28 cellular contexts compared by ENCODE assay signal in the genomic region with DNA sequence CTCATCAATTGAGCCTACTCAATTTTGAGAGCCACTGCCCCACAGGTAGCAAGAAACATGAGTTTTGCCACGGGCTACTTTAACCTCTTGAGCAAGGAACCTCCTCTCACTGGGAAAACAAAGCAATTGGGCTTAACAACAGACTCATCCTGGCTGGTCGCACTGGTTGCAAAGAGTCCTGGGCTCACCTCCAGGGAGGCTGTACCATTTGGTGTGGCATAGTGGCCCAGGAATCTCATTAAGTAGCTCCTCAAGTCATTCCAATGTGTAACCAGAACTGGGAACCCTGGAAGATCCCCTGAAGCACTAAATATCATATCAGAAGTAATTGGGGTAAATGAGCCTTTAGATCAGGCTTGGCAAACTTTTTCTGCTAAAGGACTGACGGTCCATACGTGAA.
DNase-seq lines count a peak whose midpoint lies in the region; ATAC-seq, FAIRE-seq and TF ChIP-seq lines count a peak whose summit lies in the region.
"Had no signal": no experiment of that assay in that cellular context is flagged by ENCODE, and none has a peak within 500 bp of the region (broad histone marks: within the 10 kb centered on the region; RNA-seq: fewer than 3 reads in every experiment).

No MANE protein-coding gene starts in this region.

- H3K9ac ChIP-seq in mammary epithelial cell (ENCODE audit: insufficient read depth, low read length) (no peak overlapping the region), SK-N-MC (ENCODE audit: insufficient read length) (no peak overlapping the region), keratinocyte (ENCODE audit: control insufficient read depth, extremely low read depth, insufficient read depth, low read length) (no peak overlapping the region)
- H3K9ac ChIP-seq: BLaER1 treated with 17β-estradiol and CSF1 and Interleukin-3, amounts not matched to agents 10 nM and 100 nM had no signal

- dilution Hi-C loops in mammary epithelial cell (cut with HindIII; ENCODE audit: low sequenced_read_pairs) (loop anchor here (10.0 kb wide), 1 partner anchor 63 kb away; no protein-coding TSS in a partner anchor), keratinocyte (cut with MboI; ENCODE audit: extremely low pct_ligation_motif_present, low sequenced_read_pairs) (no loop called here)

- peak overlapping the region; percentile 7 for H3K27ac Mint-ChIP-seq in MCF 10A (ENCODE audit: low read depth, unreplicated experiment)
- H3K27ac Mint-ChIP-seq: activated CD4-positive, alpha-beta T cell treated with anti-CD3 and anti-CD28 coated beads for 36 hours; activated naive CD4-positive, alpha-beta T cell treated with anti-CD3 and anti-CD28 coated beads, Interleukin-2, amount 50 U/mL, for 72 hours; IgD-negative memory B cell; naive B cell had no signal

- no peak overlapping the region for H3K27ac ChIP-seq in mammary epithelial cell (ENCODE audit: insufficient read depth, low read depth, low read length)
- peak overlapping the region; percentile 71 for H3K27ac ChIP-seq in SK-N-MC
- H3K27ac ChIP-seq in keratinocyte (ENCODE audit: control insufficient read depth, insufficient read depth, low read length) = peak overlapping the region; percentile 83
- H3K27ac ChIP-seq in hepatocyte = no peak overlapping the region
- no peak overlapping the region for H3K27ac ChIP-seq in vagina
- no peak overlapping the region for H3K27ac ChIP-seq in esophagus muscularis mucosa (replicated peaks in 1 of 4)
- H3K27ac ChIP-seq: ascending aorta, SJCRH30, stomach had no signal

- H3K4me3 ChIP-seq in mammary epithelial cell (replicated peaks in 1 of 3; ENCODE audit: insufficient read depth in 1 of 3, low read depth in 2 of 3, low read length in 3 of 3) = no peak overlapping the region
- no peak overlapping the region for H3K4me3 ChIP-seq in SK-N-MC
- no peak overlapping the region for H3K4me3 ChIP-seq in keratinocyte (ENCODE audit: control insufficient read depth in 2 of 3, extremely low read depth in 1 of 3, insufficient read depth in 2 of 3, low read depth in 1 of 3, low read length in 3 of 3)
- H3K4me3 ChIP-seq in hepatocyte = no peak overlapping the region
- no peak overlapping the region for H3K4me3 ChIP-seq in vagina
- H3K4me3 ChIP-seq in esophagus muscularis mucosa = no peak overlapping the region
- H3K4me3 ChIP-seq: ascending aorta; BLaER1 treated with 17β-estradiol and CSF1 and Interleukin-3, amounts not matched to agents 10 nM and 100 nM; SJCRH30; stomach had no signal

- ATAC-seq in HG02884 (IDR thresholded peaks at IDR 0.05; ENCODE audit: unreplicated experiment) = no peak
- ATAC-seq: activated CD4-positive, alpha-beta T cell treated with anti-CD3 and anti-CD28 coated beads for 36 hours; activated naive CD4-positive, alpha-beta T cell treated with anti-CD3 and anti-CD28 coated beads, Interleukin-2, amount 50 U/mL, for 72 hours; right cardiac atrium had no signal

- H3K4me3 Mint-ChIP-seq in MCF 10A (ENCODE audit: unreplicated experiment) = no peak overlapping the region
- H3K4me3 Mint-ChIP-seq: activated CD4-positive, alpha-beta T cell treated with anti-CD3 and anti-CD28 coated beads for 36 hours; IgD-negative memory B cell; naive B cell had no signal

- no peak overlapping the region for H3K4me2 ChIP-seq in mammary epithelial cell (ENCODE audit: insufficient read depth, low read depth, low read length)
- H3K4me2 ChIP-seq in keratinocyte (ENCODE audit: control insufficient read depth, extremely low read depth, insufficient read depth, low read depth, low read length) = no peak overlapping the region
- no peak overlapping the region for H3K4me2 ChIP-seq in hepatocyte

- no peak for FAIRE-seq in keratinocyte (lab: Jason Lieb, UNC)
- FAIRE-seq: A204.1, H1 had no signal

- BruUV-seq in MCF 10A (replicated peaks; lab: Mats Ljungman, UMichigan) = no TSS peak
- no TSS peak for BruUV-seq in mammary epithelial cell (replicated peaks; lab: Mats Ljungman, UMichigan)

- WGBS in mammary epithelial cell (ENCODE audit: low coverage, missing lambda C conversion rate) = 94% methylated on average over 4 of the region's 4 CpGs
- WGBS in hepatocyte (ENCODE audit: low lambda C conversion rate, missing lambda C conversion rate) = 94% methylated on average over 4 of the region's 4 CpGs
- WGBS in esophagus muscularis mucosa = 98% methylated on average over 4 of the region's 4 CpGs

- H4K20me1 ChIP-seq in mammary epithelial cell (ENCODE audit: insufficient read depth, low read length) (peaks cover 3% of the 10 kb centered on the region), keratinocyte (ENCODE audit: control insufficient read depth, extremely low read depth, insufficient read depth, low read length) (peaks cover 13% of the 10 kb centered on the region), hepatocyte (ENCODE audit: insufficient read depth, poor library complexity, severe bottlenecking) (peaks cover 15% of the 10 kb centered on the region)
- H4K20me1 ChIP-seq: BLaER1 treated with 17β-estradiol and CSF1 and Interleukin-3, amounts not matched to agents 10 nM and 100 nM had no signal

- H3K4me1 Mint-ChIP-seq in MCF 10A (ENCODE audit: insufficient read depth, unreplicated experiment) = peaks cover 10% of the 10 kb centered on the region
- H3K4me1 Mint-ChIP-seq: activated CD4-positive, alpha-beta T cell treated with anti-CD3 and anti-CD28 coated beads for 36 hours; IgD-negative memory B cell; naive B cell had no signal

- CTCF ChIA-PET in MCF 10A (lab: Yijun Ruan, JAX) = interaction anchor here (0.5 to 5.1 kb wide), 5 partner anchors 12 to 350 kb away, joined by 3 to 26 read pairs (median 3); no protein-coding TSS in a partner anchor
- CTCF ChIA-PET in mammary epithelial cell (lab: Charles Lee; ENCODE audit: low non-redundant PET) = no interaction called here

- no peaks in the 10 kb centered on the region for H3K27me3 ChIP-seq in mammary epithelial cell (ENCODE audit: insufficient read depth, low read length)
- no peaks in the 10 kb centered on the region for H3K27me3 ChIP-seq in keratinocyte (ENCODE audit: control insufficient read depth, extremely low read depth, insufficient read depth, low read length)
- H3K27me3 ChIP-seq in hepatocyte = no peaks in the 10 kb centered on the region
- no peaks in the 10 kb centered on the region for H3K27me3 ChIP-seq in vagina
- H3K27me3 ChIP-seq in esophagus muscularis mucosa = no peaks in the 10 kb centered on the region
- H3K27me3 ChIP-seq: ascending aorta; BLaER1 treated with 17β-estradiol and CSF1 and Interleukin-3, amounts not matched to agents 10 nM and 100 nM; SJCRH30; stomach had no signal

- H3K9me1 ChIP-seq in keratinocyte (ENCODE audit: control insufficient read depth, extremely low read depth, insufficient read depth, low read length) = peaks cover 4% of the 10 kb centered on the region

- DNase-seq in MCF 10A (ENCODE audit: unreplicated experiment) = peak; percentile 49
- no peak for DNase-seq in mammary epithelial cell
- no peak for DNase-seq in SK-N-MC (ENCODE audit: low read depth, low spot score)
- no peak for DNase-seq in keratinocyte (ENCODE audit: low read depth, low spot score)
- no peak for DNase-seq in hepatocyte (ENCODE audit: low spot score)
- DNase-seq in vagina (ENCODE audit: extremely low spot score in 2 of 2) = no peak
- DNase-seq in esophagus muscularis mucosa (ENCODE audit: extremely low spot score) = no peak
- DNase-seq: activated CD4-positive, alpha-beta T cell treated with anti-CD3 and anti-CD28 coated beads for 36 hours; central memory CD4-positive, alpha-beta T cell; kidney glomerular epithelial cell; mesendoderm; MM.1S; naive B cell; NCI-H146; OCI-M1; right cardiac atrium; SJCRH30; stimulated activated CD4-positive, alpha-beta T cell treated with anti-CD3 and anti-CD28 coated beads, Interleukin-12 subunit alpha, Interleukin-12 subunit beta, amount 100 ng/mL, for 4 hours; stimulated activated CD4-positive, alpha-beta T cell treated with anti-CD3 and anti-CD28 coated beads, Interleukin-4, amount 100 ng/mL, for 4 hours; stomach; trophoblast cell had no signal

- intact Hi-C loops in MCF 10A (cut with micrococcal nuclease) = loop anchor here (2.0 kb wide), 1 partner anchor 59 kb away; no protein-coding TSS in a partner anchor
- intact Hi-C loops in mammary epithelial cell (cut with micrococcal nuclease) = loop anchor here (1.0 kb wide), 1 partner anchor 56 kb away; no protein-coding TSS in a partner anchor
- intact Hi-C loops in vagina (cut with DNase I) = no loop called here
- intact Hi-C loops in esophagus muscularis mucosa (cut with DNase I) = no loop called here

- POLR2A ChIA-PET in MCF 10A (lab: Yijun Ruan, JAX) = interaction anchor here (0.6 to 0.9 kb wide), 2 partner anchors 55 to 641 kb away, joined by 3 read pairs; no protein-coding TSS in a partner anchor

- H3K36me3 Mint-ChIP-seq in MCF 10A (ENCODE audit: insufficient read depth, unreplicated experiment) = no peaks in the 10 kb centered on the region
- H3K36me3 Mint-ChIP-seq: activated naive CD4-positive, alpha-beta T cell treated with anti-CD3 and anti-CD28 coated beads, Interleukin-2, amount 50 U/mL, for 72 hours; IgD-negative memory B cell; naive B cell had no signal

- H3K79me2 ChIP-seq in mammary epithelial cell (ENCODE audit: insufficient read depth, low read length) (peaks cover 98% of the 10 kb centered on the region), keratinocyte (ENCODE audit: control insufficient read depth, insufficient read depth, low read length) (peaks cover 79% of the 10 kb centered on the region), hepatocyte (peaks cover 78% of the 10 kb centered on the region)

- peaks cover 7% of the 10 kb centered on the region for H3K4me1 ChIP-seq in mammary epithelial cell (ENCODE audit: insufficient read depth, low read length)
- peaks cover 23% of the 10 kb centered on the region for H3K4me1 ChIP-seq in keratinocyte (ENCODE audit: control insufficient read depth, extremely low read depth, insufficient read depth, low read length)
- H3K4me1 ChIP-seq in hepatocyte (ENCODE audit: insufficient read depth) = peaks cover 9% of the 10 kb centered on the region
- peaks cover 12% of the 10 kb centered on the region for H3K4me1 ChIP-seq in vagina
- H3K4me1 ChIP-seq in esophagus muscularis mucosa = peaks cover 8 to 17% (median 11%) of the 10 kb centered on the region in 4 donors
- H3K4me1 ChIP-seq: ascending aorta, SJCRH30 had no signal

- in situ Hi-C loops in mammary epithelial cell (cut with MboI; ENCODE audit: low sequenced_read_pairs in 2 of 2) = no loop called here

- no peaks in the 10 kb centered on the region for H3K27me3 Mint-ChIP-seq in MCF 10A (ENCODE audit: insufficient read depth, unreplicated experiment)
- H3K27me3 Mint-ChIP-seq: activated CD4-positive, alpha-beta T cell treated with anti-CD3 and anti-CD28 coated beads for 36 hours; IgD-negative memory B cell; naive B cell had no signal

- TF ChIP-seq POLR2A in vagina (IDR thresholded peaks at IDR 0.05) (no peak), esophagus muscularis mucosa (IDR thresholded peaks at IDR 0.05; ENCODE audit: low read depth) (no peak)

- TF ChIP-seq EP300 in esophagus muscularis mucosa (IDR thresholded peaks at IDR 0.05) = no peak

- H3K9me3 Mint-ChIP-seq in MCF 10A (ENCODE audit: unreplicated experiment) = no peaks in the 10 kb centered on the region
- H3K9me3 Mint-ChIP-seq: activated naive CD4-positive, alpha-beta T cell treated with anti-CD3 and anti-CD28 coated beads, Interleukin-2, amount 50 U/mL, for 72 hours had no signal

- TF ChIP-seq CTCF in MCF 10A (IDR thresholded peaks at IDR 0.05; ENCODE audit: unreplicated experiment) = no peak
- no peak for TF ChIP-seq CTCF in mammary epithelial cell (conservative IDR thresholded peaks at IDR 0.05 in 1 of 2, IDR thresholded peaks at IDR 0.05 in 1 of 2; ENCODE audit: extremely low read depth in 1 of 2, insufficient read depth in 1 of 2, low read depth in 1 of 2, low read length in 2 of 2)
- TF ChIP-seq CTCF in keratinocyte (optimal IDR thresholded peaks at IDR 0.05 in 1 of 3, IDR thresholded peaks at IDR 0.05 in 1 of 3, conservative IDR thresholded peaks at IDR 0.05 in 1 of 3; ENCODE audit: extremely low read depth in 1 of 3, insufficient read depth in 2 of 3, low read length in 3 of 3) = no peak
- TF ChIP-seq CTCF in hepatocyte (IDR thresholded peaks at IDR 0.05; ENCODE audit: poor library complexity) = no peak
- TF ChIP-seq CTCF in vagina (IDR thresholded peaks at IDR 0.05) = no peak
- TF ChIP-seq CTCF in esophagus muscularis mucosa (IDR thresholded peaks at IDR 0.05) = no peak

- peaks cover 2% of the 10 kb centered on the region for H3K36me3 ChIP-seq in mammary epithelial cell (ENCODE audit: insufficient read depth, low read length)
- peaks cover 70% of the 10 kb centered on the region for H3K36me3 ChIP-seq in SK-N-MC (ENCODE audit: insufficient read depth, low read length)
- peaks cover 5 to 11% of the 10 kb centered on the region in 2 experiments for H3K36me3 ChIP-seq in keratinocyte (ENCODE audit: control insufficient read depth in 2 of 2, extremely low read depth in 1 of 2, insufficient read depth in 2 of 2, low read length in 2 of 2)
- no peaks in the 10 kb centered on the region for H3K36me3 ChIP-seq in hepatocyte (replicated peaks; ENCODE audit: insufficient read depth, low read depth)
- no peaks in the 10 kb centered on the region for H3K36me3 ChIP-seq in vagina
- no peaks in the 10 kb centered on the region for H3K36me3 ChIP-seq in esophagus muscularis mucosa
- H3K36me3 ChIP-seq: ascending aorta; BLaER1 treated with 17β-estradiol and CSF1 and Interleukin-3, amounts not matched to agents 10 nM and 100 nM; SJCRH30 had no signal

- no peaks in the 10 kb centered on the region for H3K9me2 ChIP-seq in hepatocyte (replicated peaks; ENCODE audit: insufficient read depth)

- H3K9me3 ChIP-seq in mammary epithelial cell (replicated peaks; ENCODE audit: insufficient read depth, low read length) (no peaks in the 10 kb centered on the region), SK-N-MC (ENCODE audit: low read depth, low read length) (no peaks in the 10 kb centered on the region), keratinocyte (ENCODE audit: control insufficient read depth, low read depth, low read length) (no peaks in the 10 kb centered on the region), hepatocyte (ENCODE audit: low read depth) (peaks cover 5% of the 10 kb centered on the region), vagina (no peaks in the 10 kb centered on the region), esophagus muscularis mucosa (peaks cover 0 to 9% (median 3%) of the 10 kb centered on the region in 4 donors)
- H3K9me3 ChIP-seq: SJCRH30 had no signal

- no peak overlapping the region for H2AFZ ChIP-seq in mammary epithelial cell (ENCODE audit: low read depth, low read length)
- H2AFZ ChIP-seq in keratinocyte (ENCODE audit: control insufficient read depth, low read length) = no peak overlapping the region
- no peak overlapping the region for H2AFZ ChIP-seq in hepatocyte

Comparison
In these comparisons a context has a peak if more than half of its experiments do, and no peak if none do; other contexts are left out.
1. H3K27ac ChIP-seq: peak in SK-N-MC (single experiment) and keratinocyte (single experiment); none in mammary epithelial cell (single experiment), hepatocyte (single experiment), vagina (single experiment) and esophagus muscularis mucosa (0 of 4).
2. intact Hi-C loops: an anchor here in MCF 10A (2.0 kb wide) and mammary epithelial cell (1.0 kb wide); none called in vagina and esophagus muscularis mucosa.